8 cellular contexts compared by ENCODE assay signal in the genomic region with DNA sequence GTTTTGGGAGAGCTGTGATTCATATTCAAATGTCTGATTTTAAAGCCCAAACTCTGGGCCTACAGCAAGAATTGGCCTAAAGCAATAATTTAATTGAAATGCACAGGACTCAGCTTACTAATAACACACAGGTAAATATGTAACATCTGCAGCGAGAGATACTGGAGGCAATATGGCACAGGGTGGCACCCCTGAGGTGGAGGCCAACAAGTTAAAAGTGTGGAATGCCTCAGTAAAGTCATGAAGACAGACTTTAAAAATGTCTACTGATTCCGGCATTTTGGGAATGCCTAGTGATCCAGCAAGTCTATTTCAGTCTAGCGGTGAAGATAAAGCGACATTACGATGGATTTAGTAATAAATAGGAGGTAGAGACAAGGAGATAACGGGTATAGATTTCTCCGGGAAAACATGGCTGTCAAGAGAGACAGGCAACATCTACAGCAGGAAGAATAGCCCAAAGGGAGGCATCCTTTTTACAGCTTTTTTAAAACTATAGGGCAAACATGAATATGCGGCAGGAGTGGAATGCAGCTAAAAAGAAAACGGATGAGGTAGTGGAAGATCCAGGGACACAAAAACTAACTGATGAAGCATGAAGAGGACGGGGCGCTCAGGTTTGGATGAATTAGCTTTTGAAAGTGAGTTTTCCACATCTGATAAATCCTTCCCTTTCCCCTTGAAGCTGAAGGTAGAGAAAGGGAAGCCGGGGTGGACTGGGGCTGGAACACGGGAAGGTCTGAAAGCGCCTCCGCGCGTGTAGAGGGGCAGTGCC. TPM values are rescaled to one million over a fixed set of nuclear protein-coding genes. Genes with fewer than 3 reads are reported as not detected.
A peak's percentile ranks its signal among the peaks of the same experiment; 100 is the strongest.
DNase-seq lines count a peak whose midpoint lies in the region; ATAC-seq and TF ChIP-seq lines count a peak whose summit lies in the region.

No MANE protein-coding gene starts in this region.

- no peak overlapping the region for H3K14ac ChIP-seq in neuronal stem cell (ENCODE audit: low read length)

- H2BK15ac ChIP-seq in neuronal stem cell (ENCODE audit: low read length): peak overlapping the region; percentile 84

- H3K36me3 ChIP-seq in Loucy (ENCODE audit: insufficient read depth, low read length) (no peaks in the 10 kb centered on the region), neuronal stem cell (replicated peaks in 1 of 2; ENCODE audit: control insufficient read depth in 2 of 2, insufficient read depth in 2 of 2, low read length in 2 of 2) (peaks cover 0 to 15% of the 10 kb centered on the region in 2 donors)

- peak overlapping the region; percentile 98 for H3K9ac ChIP-seq in Loucy (ENCODE audit: low read depth, low read length, poor library complexity, severe bottlenecking)
- H3K9ac ChIP-seq in neuronal stem cell (ENCODE audit: low read depth, low read length, poor library complexity): peak overlapping the region; percentile 84

- H3K4me2 ChIP-seq in Loucy (ENCODE audit: low read depth, low read length, poor library complexity, severe bottlenecking) (peak overlapping the region; percentile 96), neuronal stem cell (ENCODE audit: insufficient read depth, low read length, poor library complexity, severe bottlenecking) (peak overlapping the region; percentile 96)

- H3K4ac ChIP-seq in neuronal stem cell (ENCODE audit: low read length): no peak overlapping the region

- H2BK120ac ChIP-seq in neuronal stem cell (ENCODE audit: low read depth, low read length): no peak overlapping the region

- H2BK12ac ChIP-seq in neuronal stem cell (ENCODE audit: low read length): no peak overlapping the region

- no peak overlapping the region for H3K27ac ChIP-seq in neuronal stem cell (replicated peaks; ENCODE audit: low read length)

- in situ Hi-C loops in Caki2 (cut with HindIII; ENCODE audit: low pct_unique_long_range_greater_than_20kb, low sequenced_read_pairs) (no loop called here), GM13976 (cut with MboI; ENCODE audit: low sequenced_read_pairs, unreplicated experiment) (no loop called here)

- no peaks in the 10 kb centered on the region for H3K9me3 ChIP-seq in Loucy (ENCODE audit: insufficient read depth, low read depth, low read length)
- peaks cover 0 to 5% of the 10 kb centered on the region in 2 donors for H3K9me3 ChIP-seq in neuronal stem cell (replicated peaks in 1 of 2; ENCODE audit: control insufficient read depth in 2 of 2, insufficient read depth in 1 of 2, low read depth in 1 of 2, low read length in 2 of 2)

- no peak overlapping the region for H4K91ac ChIP-seq in neuronal stem cell (ENCODE audit: low read depth, low read length, poor library complexity)

- H3K79me1 ChIP-seq in neuronal stem cell (ENCODE audit: low read depth, low read length): peaks cover 2% of the 10 kb centered on the region

- no CpG with 5 or more reads among the region's 17 CpGs for WGBS in neuronal stem cell (ENCODE audit: extremely low coverage in 2 of 2, insufficient read length in 2 of 2, insufficient replicate concordance in 1 of 2), 2 donors

- peaks cover 12 to 20% of the 10 kb centered on the region in 2 donors for H3K4me1 Mint-ChIP-seq in effector memory CD8-positive, alpha-beta T cell (ENCODE audit: low read depth in 2 of 2)

- H3K36me3 Mint-ChIP-seq in effector memory CD8-positive, alpha-beta T cell (ENCODE audit: insufficient read depth): peaks cover 18% of the 10 kb centered on the region

- H2BK5ac ChIP-seq in neuronal stem cell (ENCODE audit: low read length): no peak overlapping the region

- H3K4me1 ChIP-seq in Loucy (ENCODE audit: insufficient read depth, low read length, poor library complexity, severe bottlenecking): peaks cover 40% of the 10 kb centered on the region
- H3K4me1 ChIP-seq in neuronal stem cell (ENCODE audit: control insufficient read depth in 2 of 2, insufficient read depth in 1 of 2, low read depth in 1 of 2, low read length in 2 of 2): peaks cover 3 to 8% of the 10 kb centered on the region in 2 donors

- H3K23ac ChIP-seq in neuronal stem cell (ENCODE audit: low read depth, low read length, poor library complexity): peak overlapping the region; percentile 99

- H3K4me3 ChIP-seq in Loucy (ENCODE audit: low read length, poor library complexity, severe bottlenecking): peak overlapping the region; percentile 87
- H3K4me3 ChIP-seq in neuronal stem cell (ENCODE audit: low read length in 2 of 2): peak overlapping the region; percentile 60 to 88

- no peak for ATAC-seq in effector memory CD8-positive, alpha-beta T cell (replicated peaks)

- H4K8ac ChIP-seq in neuronal stem cell (ENCODE audit: low read depth, low read length): no peak overlapping the region

- peak overlapping the region; percentile 99 for H3K18ac ChIP-seq in neuronal stem cell (ENCODE audit: low read length)

- no peaks in the 10 kb centered on the region for H3K9me2 ChIP-seq in Loucy (replicated peaks; ENCODE audit: low read depth, low read length)

- H3K79me2 ChIP-seq in Loucy (ENCODE audit: insufficient read depth, low read length): peaks cover 82% of the 10 kb centered on the region

- no peaks in the 10 kb centered on the region for H3K27me3 ChIP-seq in Loucy (ENCODE audit: insufficient read depth, low read length, poor library complexity, severe bottlenecking)
- H3K27me3 ChIP-seq in neuronal stem cell (ENCODE audit: control insufficient read depth in 3 of 3, insufficient read depth in 3 of 3, low read depth in 1 of 3, low read length in 3 of 3): peaks cover 0 to 5% (median 0%) of the 10 kb centered on the region in 3 experiments

- H4K20me1 ChIP-seq in Loucy (ENCODE audit: insufficient read depth, low read length, poor library complexity, severe bottlenecking): peaks cover 35% of the 10 kb centered on the region

- peak; percentile 62 for DNase-seq in Caki2 (ENCODE audit: low read depth)
- DNase-seq in effector memory CD8-positive, alpha-beta T cell: no peak
- no peak for DNase-seq in neuronal stem cell (ENCODE audit: low spot score)
- DNase-seq in GM13976 (ENCODE audit: low spot score): no peak
- no peak for DNase-seq in NCI-H1436 (lab: John Stamatoyannopoulos, UW)
- DNase-seq in medulla oblongata (ENCODE audit: extremely low spot score): no peak
- no peak for DNase-seq in stimulated activated naive CD4-positive, alpha-beta T cell (lab: John Stamatoyannopoulos, UW)

- H2AFZ ChIP-seq in Loucy (ENCODE audit: low read length): peak overlapping the region; percentile 93
- H2AFZ ChIP-seq in neuronal stem cell (ENCODE audit: low read length): peak overlapping the region; percentile 97

- H3K27ac Mint-ChIP-seq in effector memory CD8-positive, alpha-beta T cell: peak overlapping the region; percentile 96

- H2AK5ac ChIP-seq in neuronal stem cell (ENCODE audit: low read depth, low read length): peak overlapping the region; percentile 74

- no peak for TF ChIP-seq CTCF in Loucy (conservative IDR thresholded peaks at IDR 0.05; ENCODE audit: low read length)
- TF ChIP-seq CTCF in GM13976 (IDR thresholded peaks at IDR 0.05; ENCODE audit: borderline replicate concordance, control extremely low read depth, extremely low read depth, insufficient read depth, missing control alignments): no peak

- H3F3A ChIP-seq in Loucy (ENCODE audit: low read depth): no peaks in the 10 kb centered on the region

- peak overlapping the region; percentile 93 to 97 for H3K4me3 Mint-ChIP-seq in effector memory CD8-positive, alpha-beta T cell

- H3K27me3 Mint-ChIP-seq in effector memory CD8-positive, alpha-beta T cell: no peaks in the 10 kb centered on the region

- H3K9me3 Mint-ChIP-seq in effector memory CD8-positive, alpha-beta T cell: no peaks in the 10 kb centered on the region

RNA-seq across cellular contexts. Expression of a gene that starts 1.2 kb away (rescaled TPM):
- total RNA-seq in Caki2 (2014; rRNA removed; shearing (Covaris generic); ENCODE audit: low replicate concordance): 2.7 and 4.3 TPM in 2 replicates
- 5.5 TPM for polyA plus RNA-seq in neuronal stem cell (2013, experiment 1 of 2)
- 5.6 TPM for polyA plus RNA-seq in neuronal stem cell (2013, experiment 2 of 2)

RNA-seq across cellular contexts. Expression of a gene that starts 37.3 kb away (rescaled TPM):
- 9.2 and 12.9 TPM in 2 replicates for total RNA-seq in Caki2 (2014; rRNA removed; shearing (Covaris generic); ENCODE audit: low replicate concordance)
- 16.6 TPM for polyA plus RNA-seq in neuronal stem cell (2013, experiment 1 of 2)
- 16.0 TPM for polyA plus RNA-seq in neuronal stem cell (2013, experiment 2 of 2)
